In genomic region chr9:105818903-105819302, GRCh38 we compare ENCODE assay signal across 27 cellular contexts.
"Had no signal": no experiment of that assay in that cellular context is flagged by ENCODE, and none has a peak within 500 bp of the region (broad histone marks: within the 10 kb centered on the region; RNA-seq: fewer than 3 reads in every experiment).

No MANE protein-coding gene starts in this region.

- H3K4me3 Mint-ChIP-seq: activated B cell treated with CpG ODN at 0.5 μM for 24 hours; activated naive CD4-positive, alpha-beta T cell treated with anti-CD3 and anti-CD28 coated beads, Interleukin-2, amount 10 ng/mL, durations not matched to agents 7 days and 5 days; activated naive CD8-positive, alpha-beta T cell; activated T-cell treated with anti-CD3 and anti-CD28 coated beads, Interleukin-2, amount 50 U/mL, for 24 hours; activated T-cell treated with anti-CD3 and anti-CD28 coated beads, Interleukin-2, amount 50 U/mL, for 72 hours; brain; T-helper 17 cell; T-helper 2 cell treated with Interferon-gamma antibody and Interleukin-4, amounts not matched to agents 5 μg/mL and 100 μg/mL, for 36 hours had no signal

- H3K4me1 Mint-ChIP-seq: activated B cell treated with CpG ODN at 0.5 μM for 24 hours; activated naive CD4-positive, alpha-beta T cell treated with anti-CD3 and anti-CD28 coated beads, Interleukin-2, amount 10 ng/mL, durations not matched to agents 7 days and 5 days; brain; T-helper 17 cell had no signal

- H3K4me1 ChIP-seq: ascending aorta, breast epithelium, colonic mucosa, esophagus squamous epithelium, gastroesophageal sphincter, heart right ventricle had no signal

- H3K27me3 ChIP-seq: ascending aorta, breast epithelium, cardiac muscle cell, colonic mucosa, esophagus squamous epithelium, gastroesophageal sphincter, heart right ventricle, hepatocyte had no signal

- H3K27me3 Mint-ChIP-seq: activated B cell treated with CpG ODN at 0.5 μM for 24 hours; activated naive CD4-positive, alpha-beta T cell treated with anti-CD3 and anti-CD28 coated beads, Interleukin-2, amount 10 ng/mL, durations not matched to agents 7 days and 5 days; activated naive CD8-positive, alpha-beta T cell; activated T-cell treated with anti-CD3 and anti-CD28 coated beads, Interleukin-2, amount 50 U/mL, for 24 hours; brain; T-helper 17 cell had no signal

- H3K27ac Mint-ChIP-seq: activated B cell treated with CpG ODN at 0.5 μM for 24 hours; activated naive CD4-positive, alpha-beta T cell treated with anti-CD3 and anti-CD28 coated beads, Interleukin-2, amount 10 ng/mL, durations not matched to agents 7 days and 5 days; activated naive CD8-positive, alpha-beta T cell; activated T-cell treated with anti-CD3 and anti-CD28 coated beads, Interleukin-2, amount 50 U/mL, for 24 hours; activated T-cell treated with anti-CD3 and anti-CD28 coated beads, Interleukin-2, amount 50 U/mL, for 72 hours; activated T-helper 2 cell treated with anti-CD3 and anti-CD28 coated beads, Interferon-gamma antibody, Interleukin-2, Interleukin-4, amounts not matched to agents 10 μg/mL and 5 μg/mL and 100 μg/mL, durations not matched to agents 14 hours and 24 hours and 36 hours; brain; T-helper 17 cell; T-helper 2 cell treated with Interferon-gamma antibody and Interleukin-4, amounts not matched to agents 5 μg/mL and 100 μg/mL, for 36 hours had no signal

- H3K9me3 ChIP-seq: colonic mucosa, esophagus squamous epithelium had no signal

- H3K36me3 ChIP-seq: ascending aorta, breast epithelium, cardiac muscle cell, colonic mucosa, esophagus squamous epithelium, gastroesophageal sphincter, heart right ventricle, WERI-Rb-1 had no signal

- ATAC-seq: activated CD4-positive, CD25-positive, alpha-beta regulatory T cell treated with anti-CD3 and anti-CD28 coated beads, Interleukin-2, amount 50 U/mL, for 24 hours; gastroesophageal sphincter; heart right ventricle; T-helper 17 cell had no signal

- DNase-seq: activated B cell treated with CpG ODN at 0.5 μM for 24 hours; activated CD8-positive, alpha-beta memory T cell treated with anti-CD3 and anti-CD28 coated beads, Interleukin-2, amount 50 U/mL, for 48 hours; activated effector memory CD4-positive, alpha-beta T cell treated with anti-CD3 and anti-CD28 coated beads, Interleukin-2, amount 50 U/mL, for 16 hours; activated naive CD4-positive, alpha-beta T cell treated with anti-CD3 and anti-CD28 coated beads, Interleukin-2, amount 10 ng/mL, durations not matched to agents 7 days and 5 days; activated T-cell treated with anti-CD3 and anti-CD28 coated beads for 4 hours; activated T-cell treated with anti-CD3 and anti-CD28 coated beads, Interleukin-2, amount 50 U/mL, for 24 hours; activated T-cell treated with anti-CD3 and anti-CD28 coated beads, Interleukin-2, amount 50 U/mL, for 72 hours; central memory CD4-positive, alpha-beta T cell; cerebellar nuclear complex; colonic mucosa; effector CD8-positive, alpha-beta T cell; esophagus squamous epithelium; foreskin melanocyte; heart right ventricle; T-helper 17 cell; T1000; WERI-Rb-1 had no signal

- H3K4me3 ChIP-seq: ascending aorta, breast epithelium, cardiac muscle cell, colonic mucosa, esophagus squamous epithelium, gastroesophageal sphincter, heart right ventricle, hepatocyte had no signal

- H3K36me3 Mint-ChIP-seq: activated naive CD4-positive, alpha-beta T cell treated with anti-CD3 and anti-CD28 coated beads, Interleukin-2, amount 10 ng/mL, durations not matched to agents 7 days and 5 days; brain had no signal
